18 cellular contexts compared by ENCODE assay signal in the genomic region with DNA sequence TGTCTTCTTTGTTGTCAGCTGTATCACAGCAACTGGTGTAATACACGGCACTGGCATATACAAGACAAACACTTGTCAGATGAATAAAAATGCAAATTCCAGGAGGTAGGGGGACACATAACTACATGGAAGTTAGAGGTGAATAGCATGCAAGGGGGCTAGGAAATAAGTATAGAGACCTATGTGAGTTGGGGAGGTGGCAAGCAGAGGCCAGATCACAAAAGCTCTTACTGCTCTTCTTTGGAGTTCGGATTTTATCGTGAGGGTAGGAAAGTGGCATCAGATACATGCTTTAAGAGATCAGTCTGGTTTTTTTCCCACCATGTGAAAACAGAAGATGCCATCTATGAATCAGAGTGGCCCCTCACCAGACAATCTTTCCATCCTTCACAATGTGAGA. TPM values are rescaled to one million over a fixed set of nuclear protein-coding genes. Genes with fewer than 3 reads are reported as not detected.
DNase-seq lines count a peak whose midpoint lies in the region; ATAC-seq and TF ChIP-seq lines count a peak whose summit lies in the region.
"Had no signal": no experiment of that assay in that cellular context is flagged by ENCODE, and none has a peak within 500 bp of the region (broad histone marks: within the 10 kb centered on the region; RNA-seq: fewer than 3 reads in every experiment).

No MANE protein-coding gene starts in this region.

- no peaks in the 10 kb centered on the region for H3K9me3 Mint-ChIP-seq in activated T-cell treated with anti-CD3 and anti-CD28 coated beads, Interleukin-2, amount 50 U/mL, for 72 hours
- H3K9me3 Mint-ChIP-seq in stimulated activated naive B cell treated with anti-CD40 and anti-IgM and Interleukin-4, amounts not matched to agents 10 μg/mL and 1 μg/mL and 100 μg/mL, for 72 hours: no peaks in the 10 kb centered on the region

- H3K4me3 ChIP-seq in Panc1 (ENCODE audit: low read depth in 2 of 2, low read length in 2 of 2) (no peak overlapping the region), MM.1S (ENCODE audit: low read length) (no peak overlapping the region)
- H3K4me3 ChIP-seq: colonic mucosa, esophagus squamous epithelium, lung, ovary, transverse colon had no signal

- H3K9ac ChIP-seq in MM.1S (ENCODE audit: low read length): no peak overlapping the region

- H3K27ac Mint-ChIP-seq in activated T-cell treated with anti-CD3 and anti-CD28 coated beads, Interleukin-2, amount 50 U/mL, for 72 hours: no peak overlapping the region
- no peak overlapping the region for H3K27ac Mint-ChIP-seq in stimulated activated naive B cell treated with anti-CD40 and anti-IgM and Interleukin-4, amounts not matched to agents 10 μg/mL and 1 μg/mL and 100 μg/mL, for 72 hours

- peaks cover 56% of the 10 kb centered on the region for H3K4me1 Mint-ChIP-seq in activated T-cell treated with anti-CD3 and anti-CD28 coated beads, Interleukin-2, amount 50 U/mL, for 72 hours (ENCODE audit: low read depth)
- peaks cover 24 to 43% of the 10 kb centered on the region in 2 donors for H3K4me1 Mint-ChIP-seq in stimulated activated naive B cell treated with anti-CD40 and anti-IgM and Interleukin-4, amounts not matched to agents 10 μg/mL and 1 μg/mL and 100 μg/mL, for 72 hours

- H3K4me2 ChIP-seq in MM.1S (ENCODE audit: low read depth, low read length): no peak overlapping the region

- peak overlapping the region; percentile 1 to 98 for H3K4me3 Mint-ChIP-seq in activated T-cell treated with anti-CD3 and anti-CD28 coated beads, Interleukin-2, amount 50 U/mL, for 72 hours
- H3K4me3 Mint-ChIP-seq in stimulated activated naive B cell treated with anti-CD40 and anti-IgM and Interleukin-4, amounts not matched to agents 10 μg/mL and 1 μg/mL and 100 μg/mL, for 72 hours: peak overlapping the region; percentile 9 to 42

- H3K27me3 ChIP-seq in Panc1 (ENCODE audit: control insufficient read depth, insufficient read depth, low read length) (no peaks in the 10 kb centered on the region), MM.1S (replicated peaks; ENCODE audit: insufficient read depth, low read length) (no peaks in the 10 kb centered on the region)
- H3K27me3 ChIP-seq: colonic mucosa, esophagus squamous epithelium, ovary, transverse colon had no signal

- POLR2A ChIA-PET in Panc1 (lab: Charles Lee): no interaction called here

- H3K27ac ChIP-seq in Panc1 (ENCODE audit: low read length) (peak overlapping the region; percentile 44; the same call in 1 of the 2 replicates), epithelial cell of prostate (peak overlapping the region; percentile 99), MM.1S (ENCODE audit: low read length) (no peak overlapping the region)
- H3K27ac ChIP-seq: colonic mucosa, esophagus squamous epithelium, HL-60, ovary, transverse colon had no signal

- H3K4me1 ChIP-seq in Panc1 (ENCODE audit: control insufficient read depth, insufficient read depth, low read length): peaks cover 14% of the 10 kb centered on the region; the same call in 1 of the 2 replicates
- peaks cover 16% of the 10 kb centered on the region for H3K4me1 ChIP-seq in MM.1S (ENCODE audit: low read length)

- H3K36me3 ChIP-seq in Panc1 (ENCODE audit: control insufficient read depth, insufficient read depth, low read length) (peaks cover 19% of the 10 kb centered on the region), MM.1S (replicated peaks; ENCODE audit: insufficient read depth, low read length) (peaks cover 13% of the 10 kb centered on the region; the same call in 1 of the 2 replicates)
- H3K36me3 ChIP-seq: colonic mucosa, ovary had no signal

- no peaks in the 10 kb centered on the region for H3K9me2 ChIP-seq in MM.1S (replicated peaks; ENCODE audit: insufficient read depth, low read length)

- peaks cover 84% of the 10 kb centered on the region for H3K79me2 ChIP-seq in MM.1S (ENCODE audit: low read length)

- DNase-seq in activated T-cell treated with anti-CD3 and anti-CD28 coated beads, Interleukin-2, amount 50 U/mL, for 72 hours: no peak
- no peak for DNase-seq in activated T-cell treated with anti-CD3 and anti-CD28 coated beads, Interleukin-2, amount 50 U/mL, for 1 hour
- no peak for DNase-seq in Panc1 (ENCODE audit: low read depth, low spot score)
- no peak for DNase-seq in epithelial cell of prostate (ENCODE audit: low read depth, low spot score)
- no peak for DNase-seq in stimulated activated naive B cell treated with anti-CD40 and anti-IgM and Interleukin-4, amounts not matched to agents 10 μg/mL and 1 μg/mL and 100 μg/mL, for 72 hours
- no peak for DNase-seq in left ventricle myocardium superior
- DNase-seq in NCI-H1694 (lab: John Stamatoyannopoulos, UW): no peak
- DNase-seq in MM.1S: no peak
- DNase-seq: amygdala, colonic mucosa, esophagus squamous epithelium, NCI-H1930, ovary, SHP77 treated with DMSO at 0.1 percent for 48 hours, transverse colon had no signal

- no peak for TF ChIP-seq CTCF in Panc1 (IDR thresholded peaks at IDR 0.05)
- TF ChIP-seq CTCF in MM.1S (IDR thresholded peaks at IDR 0.05; ENCODE audit: low read length): no peak

- ATAC-seq in activated T-cell treated with anti-CD3 and anti-CD28 coated beads, Interleukin-2, amount 50 U/mL, for 72 hours (replicated peaks in 1 of 2): no peak
- ATAC-seq in Panc1 (no peak), left ventricle myocardium superior (no peak)
- no peak for ATAC-seq in stimulated activated naive B cell treated with anti-CD40 and anti-IgM and Interleukin-4, amounts not matched to agents 10 μg/mL and 1 μg/mL and 100 μg/mL, for 72 hours (replicated peaks)

- H3K36me3 Mint-ChIP-seq in activated T-cell treated with anti-CD3 and anti-CD28 coated beads, Interleukin-2, amount 50 U/mL, for 72 hours (ENCODE audit: insufficient read depth in 2 of 2): peaks cover 14 to 33% of the 10 kb centered on the region in 2 donors
- H3K36me3 Mint-ChIP-seq in stimulated activated naive B cell treated with anti-CD40 and anti-IgM and Interleukin-4, amounts not matched to agents 10 μg/mL and 1 μg/mL and 100 μg/mL, for 72 hours: peaks cover 28 to 40% of the 10 kb centered on the region in 2 donors

- CTCF ChIA-PET in Panc1 (lab: Charles Lee): no interaction called here

- no peaks in the 10 kb centered on the region for H3K9me3 ChIP-seq in Panc1 (ENCODE audit: control insufficient read depth, insufficient read depth, low read depth, low read length)
- H3K9me3 ChIP-seq in MM.1S (replicated peaks; ENCODE audit: insufficient read depth, low read length): no peaks in the 10 kb centered on the region
- H3K9me3 ChIP-seq: colonic mucosa, esophagus squamous epithelium, ovary, transverse colon had no signal

- intact Hi-C loops in Panc1 (cut with micrococcal nuclease; ENCODE audit: unreplicated experiment) (no loop called here), left ventricle myocardium superior (cut with micrococcal nuclease) (no loop called here)

- in situ Hi-C loops in Panc1 (cut with HindIII; ENCODE audit: low pct_unique_long_range_greater_than_20kb, low sequenced_read_pairs): no loop called here

- no peaks in the 10 kb centered on the region for H3K27me3 Mint-ChIP-seq in activated T-cell treated with anti-CD3 and anti-CD28 coated beads, Interleukin-2, amount 50 U/mL, for 72 hours (ENCODE audit: low read depth)
- no peaks in the 10 kb centered on the region for H3K27me3 Mint-ChIP-seq in stimulated activated naive B cell treated with anti-CD40 and anti-IgM and Interleukin-4, amounts not matched to agents 10 μg/mL and 1 μg/mL and 100 μg/mL, for 72 hours

- H4K20me1 ChIP-seq in MM.1S (ENCODE audit: insufficient read depth, low read length): no peaks in the 10 kb centered on the region

- no TSS peak for BruUV-seq in Panc1 (replicated peaks; lab: Mats Ljungman, UMichigan)

- no peak overlapping the region for H2AFZ ChIP-seq in MM.1S (ENCODE audit: low read length)

- peaks cover 12% of the 10 kb centered on the region for H3F3A ChIP-seq in MM.1S (ENCODE audit: insufficient read depth, low read length)

RNA-seq across cellular contexts. Expression of gene SRP72, which starts 2.8 kb away (rescaled TPM):
- 100 to 1,000 TPM; 187 to 200 TPM for total RNA-seq in activated T-cell treated with anti-CD3 and anti-CD28 coated beads, Interleukin-2, amount 50 U/mL, for 72 hours
- total RNA-seq in Panc1 (2021; ENCODE audit: unreplicated experiment) (82.4 TPM), left ventricle myocardium superior (40.2 TPM)
- 47.3 TPM for polyA plus RNA-seq in Panc1 (2012; ENCODE audit: insufficient read length)

RNA-seq across cellular contexts. Expression of gene PAICS, which starts 28.5 kb away (rescaled TPM):
- 100 to 1,000 TPM; 174 to 190 TPM for total RNA-seq in activated T-cell treated with anti-CD3 and anti-CD28 coated beads, Interleukin-2, amount 50 U/mL, for 72 hours
- total RNA-seq in Panc1 (2021; ENCODE audit: unreplicated experiment): 135 TPM
- 48.6 TPM for polyA plus RNA-seq in Panc1 (2012; ENCODE audit: insufficient read length)
- total RNA-seq in left ventricle myocardium superior: 20.0 TPM

RNA-seq across cellular contexts. Expression of gene PPAT, which starts 29.2 kb away (rescaled TPM):
- total RNA-seq in activated T-cell treated with anti-CD3 and anti-CD28 coated beads, Interleukin-2, amount 50 U/mL, for 72 hours: 10 to 100 TPM; 25.6 to 32.7 TPM
- total RNA-seq in Panc1 (2021; ENCODE audit: unreplicated experiment) (38.3 TPM), left ventricle myocardium superior (5.1 TPM)
- polyA plus RNA-seq in Panc1 (2012; ENCODE audit: insufficient read length): 27.2 TPM

RNA-seq across cellular contexts. Expression of gene ARL9, which starts 41.0 kb away (rescaled TPM):
- total RNA-seq in activated T-cell treated with anti-CD3 and anti-CD28 coated beads, Interleukin-2, amount 50 U/mL, for 72 hours: under 1 TPM; 0.29 to 0.35 TPM
- total RNA-seq in Panc1 (2021; ENCODE audit: unreplicated experiment): 0.41 TPM
- 0.52 TPM for polyA plus RNA-seq in Panc1 (2012; ENCODE audit: insufficient read length)
- not detected for total RNA-seq in left ventricle myocardium superior
- total RNA-seq: LHCN-M2, lung, transverse colon had no signal
